Comparison of ENCODE assay signal across 1 cellular context in genomic region chr17:75033346-75034235, GRCh38.
A peak's percentile ranks its signal among the peaks of the same experiment; 100 is the strongest.
TF ChIP-seq lines count a peak whose summit lies in the region.

No MANE protein-coding gene starts in this region.

TF ChIP-seq in HEK293, 187 proteins besides CTCF, POLR2A, EP300 and RAD21 (continued from another document):
- TF ChIP-seq ZBTB44 (tag by site-specific recombination; IDR thresholded peaks at IDR 0.05) (peak; percentile 71; the same call in 1 of the 2 replicates), ZNF10 (tag by site-specific recombination; IDR thresholded peaks at IDR 0.05) (peak; percentile 29; the same call in 1 of the 2 replicates), EGR2 (tag by site-specific recombination; IDR thresholded peaks at IDR 0.05; ENCODE audit: low read depth) (0 out of 2 replicates have a peak, but pooled peaks have one; percentile 8), SP2 (tag by site-specific recombination; IDR thresholded peaks at IDR 0.05) (peak; percentile 68), ZNF792 (tag by site-specific recombination; IDR thresholded peaks at IDR 0.05) (no peak), ZNF596 (tag by site-specific recombination; IDR thresholded peaks at IDR 0.05) (0 out of 2 replicates have a peak, but pooled peaks have one; percentile 41), ZNF830 (tag by site-specific recombination; IDR thresholded peaks at IDR 0.05; ENCODE audit: low read depth) (no peak; the same call in 1 of the 2 replicates), INSM2 (tag by site-specific recombination; IDR thresholded peaks at IDR 0.05) (peak; percentile 72), ZNF501 (tag by site-specific recombination; IDR thresholded peaks at IDR 0.05) (peak; percentile 30; the same call in 1 of the 2 replicates), ZNF214 (tag by site-specific recombination; IDR thresholded peaks at IDR 0.05; ENCODE audit: borderline replicate concordance) (no peak), ZNF692 (tag by site-specific recombination; IDR thresholded peaks at IDR 0.05) (peak; percentile 91), WT1 (tag by site-specific recombination; IDR thresholded peaks at IDR 0.05) (no peak), SCRT2 (tag by site-specific recombination; IDR thresholded peaks at IDR 0.05) (no peak), YY1 (tag by site-specific recombination; IDR thresholded peaks at IDR 0.05) (peak; percentile 70), SALL2 (tag by site-specific recombination; IDR thresholded peaks at IDR 0.05; ENCODE audit: borderline replicate concordance) (no peak), ZSCAN30 (tag by site-specific recombination; IDR thresholded peaks at IDR 0.05) (peak; percentile 89), ZNF121 (tag by site-specific recombination; IDR thresholded peaks at IDR 0.05) (no peak), ZNF366 (tag by site-specific recombination; conservative IDR thresholded peaks at IDR 0.05) (peak; percentile 53; the same call in 1 of the 2 replicates), ZNF707 (tag by site-specific recombination; IDR thresholded peaks at IDR 0.05) (no peak), REST (tag by site-specific recombination; IDR thresholded peaks at IDR 0.05) (peak; percentile 34; the same call in 1 of the 2 replicates), ZBTB17 (tag by site-specific recombination; IDR thresholded peaks at IDR 0.05) (peak; percentile 77; the same call in 1 of the 2 replicates), ZNF2 (tag by site-specific recombination; IDR thresholded peaks at IDR 0.05) (peak; percentile 39), ZNF639 (tag by site-specific recombination; IDR thresholded peaks at IDR 0.05) (peak; percentile 88), ZNF280D (tag by site-specific recombination; IDR thresholded peaks at IDR 0.05) (0 out of 2 replicates have a peak, but pooled peaks have one; percentile 7), ZNF394 (tag by site-specific recombination; IDR thresholded peaks at IDR 0.05; ENCODE audit: borderline replicate concordance) (peak; percentile 47; the same call in 1 of the 2 replicates), PATZ1 (tag by site-specific recombination; IDR thresholded peaks at IDR 0.05) (peak; percentile 71), HOXD13 (CRISPR knock-in tag; IDR thresholded peaks at IDR 0.05; ENCODE audit: borderline replicate concordance) (no peak), ZFP69B (tag by site-specific recombination; IDR thresholded peaks at IDR 0.05) (peak; percentile 90), KLF16 (tag by site-specific recombination; IDR thresholded peaks at IDR 0.05) (peak; percentile 87), KLF1 (tag by site-specific recombination; IDR thresholded peaks at IDR 0.05) (no peak), PRDM4 (tag by site-specific recombination; IDR thresholded peaks at IDR 0.05) (peak; percentile 46; the same call in 1 of the 2 replicates), ZFHX2 (tag by site-specific recombination; conservative IDR thresholded peaks at IDR 0.05) (peak; percentile 25; the same call in 1 of the 2 replicates), ZNF391 (tag by site-specific recombination; IDR thresholded peaks at IDR 0.05; ENCODE audit: borderline replicate concordance, low read depth) (peak; percentile 70; the same call in 1 of the 2 replicates)
